In the genomic region with DNA sequence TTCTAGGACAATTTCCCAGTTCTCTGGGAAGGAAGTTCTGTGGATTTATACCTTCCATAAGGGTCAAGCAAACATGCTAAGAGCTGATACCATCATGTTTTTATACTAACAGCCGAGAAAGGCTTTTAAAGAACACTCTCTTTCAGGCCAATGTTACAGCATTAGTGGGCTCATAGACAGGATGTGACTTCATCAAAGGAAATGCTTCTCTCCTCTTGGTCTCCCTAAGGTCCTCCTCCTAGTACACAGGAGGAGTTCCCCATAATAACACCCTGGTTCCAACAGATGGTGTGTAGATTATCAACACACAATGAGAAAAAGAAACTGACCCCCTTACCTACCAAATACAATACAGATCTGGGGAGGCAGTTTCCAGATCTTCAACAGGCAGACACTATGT, we compare ENCODE assay signal across 10 cellular contexts. TPM values are rescaled to one million over a fixed set of nuclear protein-coding genes. Genes with fewer than 3 reads are reported as not detected.
DNase-seq lines count a peak whose midpoint lies in the region; ATAC-seq and TF ChIP-seq lines count a peak whose summit lies in the region.
"Had no signal": no experiment of that assay in that cellular context is flagged by ENCODE, and none has a peak within 500 bp of the region (broad histone marks: within the 10 kb centered on the region; RNA-seq: fewer than 3 reads in every experiment).

No MANE protein-coding gene starts in this region.

- ATAC-seq in naive thymus-derived CD4-positive, alpha-beta T cell: peak; percentile 73

- no peaks in the 10 kb centered on the region for H3K9me3 ChIP-seq in Loucy (ENCODE audit: insufficient read depth, low read depth, low read length)
- H3K9me3 ChIP-seq in naive thymus-derived CD4-positive, alpha-beta T cell (ENCODE audit: control insufficient read depth in 2 of 3, low read length in 3 of 3): peaks cover 0 to 5% (median 0%) of the 10 kb centered on the region in 3 experiments

- H3K4me1 ChIP-seq in Loucy (ENCODE audit: insufficient read depth, low read length, poor library complexity, severe bottlenecking): peaks cover 15% of the 10 kb centered on the region
- no peaks in the 10 kb centered on the region for H3K4me1 ChIP-seq in naive thymus-derived CD4-positive, alpha-beta T cell (ENCODE audit: control insufficient read depth in 2 of 2, insufficient read depth in 2 of 2, low read length in 2 of 2)
- H3K4me1 ChIP-seq: parathyroid adenoma had no signal

- H3F3A ChIP-seq in Loucy (ENCODE audit: low read depth): no peaks in the 10 kb centered on the region

- intact Hi-C loops in naive thymus-derived CD4-positive, alpha-beta T cell (cut with micrococcal nuclease): loop anchor here in 1 of 2 donors (1.0 kb wide), 1 partner anchor 73 kb away; a partner anchor contains a TSS

- H3K36me3 Mint-ChIP-seq in activated CD4-positive, alpha-beta T cell treated with anti-CD3 and anti-CD28 coated beads, Interleukin-2, amount 10 ng/mL, durations not matched to agents 7 days and 5 days (ENCODE audit: low read depth): peaks cover 30% of the 10 kb centered on the region
- peaks cover 3 to 73% (median 48%) of the 10 kb centered on the region in 5 donors for H3K36me3 Mint-ChIP-seq in naive thymus-derived CD4-positive, alpha-beta T cell

- CTCF ChIA-PET in activated CD4-positive, alpha-beta T cell treated with anti-CD3 and anti-CD28 coated beads, Interleukin-2, amount 10 ng/mL, durations not matched to agents 7 days and 5 days (lab: Charles Lee): interaction anchor here (1.0 to 1.6 kb wide), 2 partner anchors 11 to 12 kb away, joined by 3 to 4 read pairs; no protein-coding TSS in a partner anchor
- CTCF ChIA-PET in naive thymus-derived CD4-positive, alpha-beta T cell (lab: Charles Lee): interaction anchor here (0.6 kb wide), 1 partner anchor 12 kb away, joined by 3 read pairs; no protein-coding TSS in a partner anchor

- in situ Hi-C loops in brain microvascular endothelial cell (cut with HindIII; ENCODE audit: low pct_ligation_motif_present, low sequenced_read_pairs): no loop called here

- H3K9me3 Mint-ChIP-seq in activated CD4-positive, alpha-beta T cell treated with anti-CD3 and anti-CD28 coated beads, Interleukin-2, amount 10 ng/mL, durations not matched to agents 7 days and 5 days: no peaks in the 10 kb centered on the region
- peaks cover 0 to 19% (median 4%) of the 10 kb centered on the region in 11 donors for H3K9me3 Mint-ChIP-seq in naive thymus-derived CD4-positive, alpha-beta T cell

- POLR2A ChIA-PET in activated CD4-positive, alpha-beta T cell treated with anti-CD3 and anti-CD28 coated beads, Interleukin-2, amount 10 ng/mL, durations not matched to agents 7 days and 5 days (lab: Charles Lee): no interaction called here
- POLR2A ChIA-PET in naive thymus-derived CD4-positive, alpha-beta T cell (lab: Charles Lee): no interaction called here

- H3K27ac ChIP-seq in brain microvascular endothelial cell: peak overlapping the region; percentile 76
- no peak overlapping the region for H3K27ac ChIP-seq in naive thymus-derived CD4-positive, alpha-beta T cell (ENCODE audit: low read depth, low read length)
- H3K27ac ChIP-seq: parathyroid adenoma had no signal

- DNase-seq in activated CD4-positive, alpha-beta T cell treated with anti-CD3 and anti-CD28 coated beads, Interleukin-2, amount 10 ng/mL, durations not matched to agents 7 days and 5 days: peak; percentile 7
- no peak for DNase-seq in activated CD4-positive, alpha-beta T cell treated with anti-CD3 and anti-CD28 coated beads, Interleukin-2, amount 50 U/mL, for 1 hour
- DNase-seq in brain microvascular endothelial cell: peak; percentile 52
- no peak for DNase-seq in naive thymus-derived CD4-positive, alpha-beta T cell
- no peak for DNase-seq in hypothalamus (lab: John Stamatoyannopoulos, UW)
- DNase-seq in HuH-7 (ENCODE audit: low spot score): no peak
- no peak for DNase-seq in NCI-H1105 treated with DMSO at 0.1 percent for 48 hours (lab: John Stamatoyannopoulos, UW)
- DNase-seq: RPMI8226 had no signal

- H3K4me1 Mint-ChIP-seq in activated CD4-positive, alpha-beta T cell treated with anti-CD3 and anti-CD28 coated beads, Interleukin-2, amount 10 ng/mL, durations not matched to agents 7 days and 5 days: peaks cover 29% of the 10 kb centered on the region
- peaks cover 0 to 29% (median 0%) of the 10 kb centered on the region in 7 donors for H3K4me1 Mint-ChIP-seq in naive thymus-derived CD4-positive, alpha-beta T cell

- H3K27me3 Mint-ChIP-seq in activated CD4-positive, alpha-beta T cell treated with anti-CD3 and anti-CD28 coated beads, Interleukin-2, amount 10 ng/mL, durations not matched to agents 7 days and 5 days: no peaks in the 10 kb centered on the region
- H3K27me3 Mint-ChIP-seq in naive thymus-derived CD4-positive, alpha-beta T cell: no peaks in the 10 kb centered on the region

- H3K27me3 ChIP-seq in Loucy (ENCODE audit: insufficient read depth, low read length, poor library complexity, severe bottlenecking): no peaks in the 10 kb centered on the region
- no peaks in the 10 kb centered on the region for H3K27me3 ChIP-seq in brain microvascular endothelial cell (replicated peaks)
- no peaks in the 10 kb centered on the region for H3K27me3 ChIP-seq in naive thymus-derived CD4-positive, alpha-beta T cell (ENCODE audit: control insufficient read depth in 2 of 2, insufficient read depth in 2 of 2, low read length in 2 of 2)

- TF ChIP-seq CTCF in Loucy (conservative IDR thresholded peaks at IDR 0.05; ENCODE audit: low read length) (no peak), brain microvascular endothelial cell (IDR thresholded peaks at IDR 0.05; ENCODE audit: low read depth, low read length, missing control alignments) (no peak)

- H3K4me3 ChIP-seq in Loucy (ENCODE audit: low read length, poor library complexity, severe bottlenecking) (peak overlapping the region; percentile 7), brain microvascular endothelial cell (ENCODE audit: low read depth, low read length) (no peak overlapping the region)
- H3K4me3 ChIP-seq in naive thymus-derived CD4-positive, alpha-beta T cell (ENCODE audit: low read length): no peak overlapping the region

- H2AFZ ChIP-seq in Loucy (ENCODE audit: low read length): peak overlapping the region; percentile 31; the same call in 1 of the 2 replicates
- H2AFZ ChIP-seq: parathyroid adenoma had no signal

- no peaks in the 10 kb centered on the region for H4K20me1 ChIP-seq in Loucy (ENCODE audit: insufficient read depth, low read length, poor library complexity, severe bottlenecking)

- no peak overlapping the region for H3K4me3 Mint-ChIP-seq in activated CD4-positive, alpha-beta T cell treated with anti-CD3 and anti-CD28 coated beads, Interleukin-2, amount 10 ng/mL, durations not matched to agents 7 days and 5 days
- H3K4me3 Mint-ChIP-seq in naive thymus-derived CD4-positive, alpha-beta T cell: peak overlapping the region in 1 of 10 donors; percentile 77

- H3K79me2 ChIP-seq in Loucy (ENCODE audit: insufficient read depth, low read length): no peaks in the 10 kb centered on the region
- H3K79me2 ChIP-seq: parathyroid adenoma had no signal

- H3K27ac Mint-ChIP-seq in activated CD4-positive, alpha-beta T cell treated with anti-CD3 and anti-CD28 coated beads, Interleukin-2, amount 10 ng/mL, durations not matched to agents 7 days and 5 days: peak overlapping the region; percentile 80
- H3K27ac Mint-ChIP-seq in naive thymus-derived CD4-positive, alpha-beta T cell: peak overlapping the region in 2 of 9 donors; percentile 56 to 93

- H3K4me2 ChIP-seq in Loucy (ENCODE audit: low read depth, low read length, poor library complexity, severe bottlenecking): peak overlapping the region; percentile 58

- no peaks in the 10 kb centered on the region for H3K9me2 ChIP-seq in Loucy (replicated peaks; ENCODE audit: low read depth, low read length)

- H3K36me3 ChIP-seq in Loucy (ENCODE audit: insufficient read depth, low read length) (peaks cover 42% of the 10 kb centered on the region), brain microvascular endothelial cell (replicated peaks) (no peaks in the 10 kb centered on the region)
- H3K36me3 ChIP-seq in naive thymus-derived CD4-positive, alpha-beta T cell (ENCODE audit: control insufficient read depth in 2 of 3, insufficient read depth in 3 of 3, low read length in 3 of 3): peaks cover 0 to 8% (median 0%) of the 10 kb centered on the region in 3 experiments

- H3K9ac ChIP-seq in Loucy (ENCODE audit: low read depth, low read length, poor library complexity, severe bottlenecking): no peak overlapping the region
- H3K9ac ChIP-seq: parathyroid adenoma had no signal

RNA-seq across cellular contexts. Expression of a gene that starts 26.7 kb away (rescaled TPM):
- total RNA-seq in activated CD4-positive, alpha-beta T cell treated with anti-CD3 and anti-CD28 coated beads, Interleukin-2, amount 10 ng/mL, durations not matched to agents 7 days and 5 days: not detected
- total RNA-seq in naive thymus-derived CD4-positive, alpha-beta T cell: not detected
- polyA plus RNA-seq in naive thymus-derived CD4-positive, alpha-beta T cell: not detected

Comparison
In these comparisons a context has a peak if more than half of its experiments do, and no peak if none do; other contexts are left out.
1. DNase-seq: peak in activated CD4-positive, alpha-beta T cell treated with anti-CD3 and anti-CD28 coated beads, Interleukin-2, amount 10 ng/mL, durations not matched to agents 7 days and 5 days (single experiment) and brain microvascular endothelial cell (single experiment); none in activated CD4-positive, alpha-beta T cell treated with anti-CD3 and anti-CD28 coated beads, Interleukin-2, amount 50 U/mL, for 1 hour (single experiment), naive thymus-derived CD4-positive, alpha-beta T cell (0 of 9), hypothalamus (0 of 51), HuH-7 (single experiment) and NCI-H1105 treated with DMSO at 0.1 percent for 48 hours (single experiment).